Comparison of ENCODE assay signal across 8 cellular contexts in genomic region chr4:149031399-149031798, GRCh38.
DNase-seq lines count a peak whose midpoint lies in the region; ATAC-seq and TF ChIP-seq lines count a peak whose summit lies in the region.

No MANE protein-coding gene starts in this region.

- H4K20me1 ChIP-seq in OCI-LY3 (ENCODE audit: insufficient read depth, low read length), result no peaks in the 10 kb centered on the region

- H3K9ac ChIP-seq in OCI-LY3 (ENCODE audit: low read length), result no peak overlapping the region

- H3K4me2 ChIP-seq in OCI-LY3 (ENCODE audit: low read length), result peak overlapping the region; percentile 15

- ATAC-seq in GM21528 (IDR thresholded peaks at IDR 0.05; ENCODE audit: low FRiP score, unreplicated experiment), result peak; percentile 66
- no peak for ATAC-seq in HG02973 (IDR thresholded peaks at IDR 0.05; ENCODE audit: unreplicated experiment)

- H3K27me3 ChIP-seq in OCI-LY3 (ENCODE audit: low read depth, low read length), result no peaks in the 10 kb centered on the region

- no peak overlapping the region for H3K4me3 ChIP-seq in OCI-LY3 (ENCODE audit: low read length)

- H3K9me3 Mint-ChIP-seq in mesothelial cell of epicardium, result peaks cover 6% of the 10 kb centered on the region

- H3K4me1 ChIP-seq in OCI-LY3 (ENCODE audit: low read length), result peaks cover 6% of the 10 kb centered on the region; the same call in 1 of the 2 replicates

- H3K27me3 Mint-ChIP-seq in mesothelial cell of epicardium (ENCODE audit: low read depth), result no peaks in the 10 kb centered on the region

- no peak overlapping the region for H3K27ac Mint-ChIP-seq in mesothelial cell of epicardium

- DNase-seq in Ammon's horn (ENCODE audit: low spot score) (peak; percentile 12), glomerular visceral epithelial cell (ENCODE audit: extremely low spot score) (peak; percentile 38), islet precursor cell (no peak), mesothelial cell of epicardium (ENCODE audit: low spot score in 2 of 2, unreplicated experiment in 2 of 2) (no peak)
- DNase-seq in central memory CD4-positive, alpha-beta T cell, result no peak

- H3K4me3 Mint-ChIP-seq in mesothelial cell of epicardium, result no peak overlapping the region

- H3K79me2 ChIP-seq in OCI-LY3 (ENCODE audit: low read length), result no peaks in the 10 kb centered on the region

- TF ChIP-seq CTCF in OCI-LY3 (IDR thresholded peaks at IDR 0.05; ENCODE audit: low read depth, low read length), result peak; percentile 77
- no peak for TF ChIP-seq CTCF in mesothelial cell of epicardium (IDR thresholded peaks at IDR 0.05; ENCODE audit: unreplicated experiment)

- no peaks in the 10 kb centered on the region for H3K9me3 ChIP-seq in OCI-LY3 (ENCODE audit: insufficient read depth, low read length)

- no peaks in the 10 kb centered on the region for H3K36me3 ChIP-seq in OCI-LY3 (replicated peaks; ENCODE audit: low read depth, low read length)

- H3K36me3 Mint-ChIP-seq in mesothelial cell of epicardium, result no peaks in the 10 kb centered on the region

- H3K27ac ChIP-seq in OCI-LY3 (ENCODE audit: low read length), result no peak overlapping the region

- no peak overlapping the region for H2AFZ ChIP-seq in OCI-LY3 (ENCODE audit: low read depth, low read length)

- H3K4me1 Mint-ChIP-seq in mesothelial cell of epicardium, result peaks cover 9% of the 10 kb centered on the region

Comparison
In these comparisons a context has a peak if more than half of its experiments do, and no peak if none do; other contexts are left out.
1. DNase-seq: peak in Ammon's horn (single experiment) and glomerular visceral epithelial cell (single experiment); none in islet precursor cell (single experiment), central memory CD4-positive, alpha-beta T cell (single experiment) and mesothelial cell of epicardium (0 of 2).